Comparison of ENCODE assay signal across 12 cellular contexts in the genomic region with DNA sequence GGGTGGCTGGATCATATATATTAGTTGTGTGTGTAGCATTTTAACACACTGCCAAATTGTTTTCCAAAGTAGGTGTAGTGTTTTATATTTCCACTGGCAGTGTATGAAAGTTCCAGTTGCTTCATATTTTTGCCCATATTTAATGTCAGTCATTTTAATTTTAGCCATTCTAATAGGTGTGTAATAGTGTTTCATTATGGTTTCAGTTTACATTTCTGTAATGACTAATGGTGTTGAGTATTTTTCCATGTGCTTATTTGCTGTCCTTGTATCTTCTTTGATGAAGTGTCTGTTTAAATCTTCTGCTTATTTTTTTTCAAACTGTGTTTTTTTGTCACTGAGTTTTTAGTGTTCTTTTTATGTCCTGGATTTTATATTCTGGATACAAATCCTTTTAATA. TPM values are rescaled to one million over a fixed set of nuclear protein-coding genes. Genes with fewer than 3 reads are reported as not detected.
A peak's percentile ranks its signal among the peaks of the same experiment; 100 is the strongest.
DNase-seq lines count a peak whose midpoint lies in the region; ATAC-seq, FAIRE-seq and TF ChIP-seq lines count a peak whose summit lies in the region.
"Had no signal": no experiment of that assay in that cellular context is flagged by ENCODE, and none has a peak within 500 bp of the region (broad histone marks: within the 10 kb centered on the region; RNA-seq: fewer than 3 reads in every experiment).

No MANE protein-coding gene starts in this region.

- TF ChIP-seq POLR2A in tibial nerve (IDR thresholded peaks at IDR 0.05), result no peak

- H3K4me1 ChIP-seq in tibial nerve, result peaks cover 0 to 69% (median 4%) of the 10 kb centered on the region in 4 donors
- H3K4me1 ChIP-seq in hepatocyte (ENCODE audit: insufficient read depth), result no peaks in the 10 kb centered on the region

- no peak overlapping the region for H3K27ac ChIP-seq in tibial nerve
- H3K27ac ChIP-seq in hepatocyte, result no peak overlapping the region

- peaks cover 99% of the 10 kb centered on the region for H3K79me2 ChIP-seq in hepatocyte

- H3K4me3 ChIP-seq in bronchial epithelial cell (ENCODE audit: low read depth, low read length), result no peak overlapping the region
- H3K4me3 ChIP-seq in tibial nerve, result no peak overlapping the region
- no peak overlapping the region for H3K4me3 ChIP-seq in hepatocyte

- H2AFZ ChIP-seq in hepatocyte, result no peak overlapping the region

- no peaks in the 10 kb centered on the region for H3K9me2 ChIP-seq in hepatocyte (replicated peaks; ENCODE audit: insufficient read depth)

- H3K4me2 ChIP-seq in hepatocyte, result no peak overlapping the region

- H3K27me3 ChIP-seq in bronchial epithelial cell (ENCODE audit: control insufficient read depth, insufficient read depth, low read length), result no peaks in the 10 kb centered on the region
- no peaks in the 10 kb centered on the region for H3K27me3 ChIP-seq in tibial nerve
- H3K27me3 ChIP-seq in hepatocyte, result no peaks in the 10 kb centered on the region

- DNase-seq in D721Med (ENCODE audit: insufficient read length, low spot score) (no peak), bronchial epithelial cell (ENCODE audit: low read depth) (peak; percentile 78), AML-193 (lab: John Stamatoyannopoulos, UW) (no peak), tibial nerve (ENCODE audit: low spot score in 2 of 2) (no peak), NCI-H69 (lab: John Stamatoyannopoulos, UW) (no peak), hepatocyte (ENCODE audit: low spot score) (no peak)
- DNase-seq: head of caudate nucleus, NCI-H2227 treated with DMSO at 0.1 percent for 48 hours, small intestine had no signal

- H4K20me1 ChIP-seq in hepatocyte (ENCODE audit: insufficient read depth, poor library complexity, severe bottlenecking), result peaks cover 23% of the 10 kb centered on the region

- ATAC-seq in GM18520 (IDR thresholded peaks at IDR 0.05; ENCODE audit: unreplicated experiment) (peak; percentile 54), HG03342 (IDR thresholded peaks at IDR 0.05; ENCODE audit: unreplicated experiment) (peak; percentile 59)

- FAIRE-seq in D721Med (lab: Jason Lieb, UNC), result peak; percentile 11
- no peak for FAIRE-seq in bronchial epithelial cell (lab: Jason Lieb, UNC)
- FAIRE-seq: endothelial cell of umbilical vein, small intestine had no signal

- peaks cover 0 to 6% (median 0%) of the 10 kb centered on the region in 4 donors for H3K9me3 ChIP-seq in tibial nerve
- no peaks in the 10 kb centered on the region for H3K9me3 ChIP-seq in hepatocyte (ENCODE audit: low read depth)

- no peak for TF ChIP-seq EP300 in tibial nerve (IDR thresholded peaks at IDR 0.05)

- TF ChIP-seq CTCF in D721Med (IDR thresholded peaks at IDR 0.05; ENCODE audit: insufficient read depth, missing control alignments), result no peak
- no peak for TF ChIP-seq CTCF in bronchial epithelial cell (IDR thresholded peaks at IDR 0.05; ENCODE audit: insufficient read depth, low read length, severe bottlenecking)
- no peak for TF ChIP-seq CTCF in tibial nerve (IDR thresholded peaks at IDR 0.05)
- TF ChIP-seq CTCF in hepatocyte (IDR thresholded peaks at IDR 0.05; ENCODE audit: poor library complexity), result no peak

- no peaks in the 10 kb centered on the region for H3K36me3 ChIP-seq in bronchial epithelial cell (ENCODE audit: control insufficient read depth, insufficient read depth, low read length)
- H3K36me3 ChIP-seq in tibial nerve, result peaks cover 0 to 17% (median 0%) of the 10 kb centered on the region in 3 donors
- H3K36me3 ChIP-seq in hepatocyte (replicated peaks; ENCODE audit: insufficient read depth, low read depth), result no peaks in the 10 kb centered on the region

RNA-seq across cellular contexts. Expression of gene TBC1D15, which starts 8.7 kb away (rescaled TPM):
- 11.5 and 15.8 TPM in 2 replicates for total RNA-seq in bronchial epithelial cell
- total RNA-seq in tibial nerve, result 10 to 100 TPM; 45.3 to 66.0 (median 50.1) TPM
- total RNA-seq in hepatocyte, result 26.7 and 30.8 TPM in 2 replicates
- polyA plus RNA-seq in hepatocyte, result 17.9 and 21.2 TPM in 2 replicates
